Comparison of ENCODE assay signal across 1 cellular context in the genomic region with DNA sequence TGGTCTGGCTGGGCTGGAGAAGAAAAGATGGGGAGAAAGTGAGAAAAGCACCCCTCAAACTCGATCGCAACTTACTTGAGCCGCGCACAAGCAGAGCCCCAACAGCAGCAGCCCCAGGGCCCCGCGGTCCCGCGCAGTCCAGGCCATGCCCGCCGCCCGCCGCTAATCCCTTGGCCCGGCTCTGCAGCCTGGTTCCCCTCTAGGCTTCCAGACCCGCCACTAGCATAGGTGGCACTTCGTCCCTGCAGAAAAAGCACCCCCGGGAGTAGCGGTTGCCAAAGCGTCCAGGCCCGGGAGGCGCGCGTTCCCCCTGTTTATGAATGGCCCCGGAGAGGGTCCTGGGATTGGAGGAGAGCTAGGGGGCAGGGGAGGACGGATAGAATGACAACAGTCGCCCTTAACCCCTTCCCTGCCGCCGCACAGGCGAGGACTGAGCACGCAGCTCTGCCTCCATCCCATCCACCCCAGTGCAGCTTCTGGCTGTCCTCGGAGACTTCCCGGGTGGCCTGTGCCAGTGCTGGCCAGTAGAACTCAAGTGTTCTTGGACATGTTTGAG.
TF ChIP-seq lines count a peak whose summit lies in the region.

No MANE protein-coding gene starts in this region.

TF ChIP-seq in WTC11, 78 proteins besides CTCF, POLR2A, EP300 and RAD21 (continued from another document):
- TF ChIP-seq, protein P1, sequence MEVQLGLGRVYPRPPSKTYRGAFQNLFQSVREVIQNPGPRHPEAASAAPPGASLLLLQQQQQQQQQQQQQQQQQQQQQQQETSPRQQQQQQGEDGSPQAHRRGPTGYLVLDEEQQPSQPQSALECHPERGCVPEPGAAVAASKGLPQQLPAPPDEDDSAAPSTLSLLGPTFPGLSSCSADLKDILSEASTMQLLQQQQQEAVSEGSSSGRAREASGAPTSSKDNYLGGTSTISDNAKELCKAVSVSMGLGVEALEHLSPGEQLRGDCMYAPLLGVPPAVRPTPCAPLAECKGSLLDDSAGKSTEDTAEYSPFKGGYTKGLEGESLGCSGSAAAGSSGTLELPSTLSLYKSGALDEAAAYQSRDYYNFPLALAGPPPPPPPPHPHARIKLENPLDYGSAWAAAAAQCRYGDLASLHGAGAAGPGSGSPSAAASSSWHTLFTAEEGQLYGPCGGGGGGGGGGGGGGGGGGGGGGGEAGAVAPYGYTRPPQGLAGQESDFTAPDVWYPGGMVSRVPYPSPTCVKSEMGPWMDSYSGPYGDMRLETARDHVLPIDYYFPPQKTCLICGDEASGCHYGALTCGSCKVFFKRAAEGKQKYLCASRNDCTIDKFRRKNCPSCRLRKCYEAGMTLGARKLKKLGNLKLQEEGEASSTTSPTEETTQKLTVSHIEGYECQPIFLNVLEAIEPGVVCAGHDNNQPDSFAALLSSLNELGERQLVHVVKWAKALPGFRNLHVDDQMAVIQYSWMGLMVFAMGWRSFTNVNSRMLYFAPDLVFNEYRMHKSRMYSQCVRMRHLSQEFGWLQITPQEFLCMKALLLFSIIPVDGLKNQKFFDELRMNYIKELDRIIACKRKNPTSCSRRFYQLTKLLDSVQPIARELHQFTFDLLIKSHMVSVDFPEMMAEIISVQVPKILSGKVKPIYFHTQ (CRISPR knock-in tag; IDR thresholded peaks at IDR 0.05), result no peak
- TF ChIP-seq GABPB1 (CRISPR knock-in tag; IDR thresholded peaks at IDR 0.05) (no peak), FOXJ3 (CRISPR knock-in tag; IDR thresholded peaks at IDR 0.05; ENCODE audit: borderline replicate concordance) (no peak), FOXK1 (CRISPR knock-in tag; IDR thresholded peaks at IDR 0.05) (peak; percentile 93), ZNF219 (CRISPR knock-in tag; IDR thresholded peaks at IDR 0.05; ENCODE audit: borderline replicate concordance) (no peak), ZNF232 (CRISPR knock-in tag; IDR thresholded peaks at IDR 0.05) (no peak), NR3C1 (CRISPR knock-in tag; conservative IDR thresholded peaks at IDR 0.05; ENCODE audit: low read depth) (0 out of 2 replicates have a peak, but pooled peaks have one; percentile 50), PRRX2 (CRISPR knock-in tag; IDR thresholded peaks at IDR 0.05) (no peak)
- TF ChIP-seq, protein P2, sequence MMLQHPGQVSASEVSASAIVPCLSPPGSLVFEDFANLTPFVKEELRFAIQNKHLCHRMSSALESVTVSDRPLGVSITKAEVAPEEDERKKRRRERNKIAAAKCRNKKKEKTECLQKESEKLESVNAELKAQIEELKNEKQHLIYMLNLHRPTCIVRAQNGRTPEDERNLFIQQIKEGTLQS (CRISPR knock-in tag; conservative IDR thresholded peaks at IDR 0.05), result no peak; the same call in 1 of the 2 replicates
- TF ChIP-seq, protein P3, sequence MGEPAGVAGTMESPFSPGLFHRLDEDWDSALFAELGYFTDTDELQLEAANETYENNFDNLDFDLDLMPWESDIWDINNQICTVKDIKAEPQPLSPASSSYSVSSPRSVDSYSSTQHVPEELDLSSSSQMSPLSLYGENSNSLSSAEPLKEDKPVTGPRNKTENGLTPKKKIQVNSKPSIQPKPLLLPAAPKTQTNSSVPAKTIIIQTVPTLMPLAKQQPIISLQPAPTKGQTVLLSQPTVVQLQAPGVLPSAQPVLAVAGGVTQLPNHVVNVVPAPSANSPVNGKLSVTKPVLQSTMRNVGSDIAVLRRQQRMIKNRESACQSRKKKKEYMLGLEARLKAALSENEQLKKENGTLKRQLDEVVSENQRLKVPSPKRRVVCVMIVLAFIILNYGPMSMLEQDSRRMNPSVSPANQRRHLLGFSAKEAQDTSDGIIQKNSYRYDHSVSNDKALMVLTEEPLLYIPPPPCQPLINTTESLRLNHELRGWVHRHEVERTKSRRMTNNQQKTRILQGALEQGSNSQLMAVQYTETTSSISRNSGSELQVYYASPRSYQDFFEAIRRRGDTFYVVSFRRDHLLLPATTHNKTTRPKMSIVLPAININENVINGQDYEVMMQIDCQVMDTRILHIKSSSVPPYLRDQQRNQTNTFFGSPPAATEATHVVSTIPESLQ (CRISPR knock-in tag; IDR thresholded peaks at IDR 0.05), result no peak
- TF ChIP-seq, protein P4, sequence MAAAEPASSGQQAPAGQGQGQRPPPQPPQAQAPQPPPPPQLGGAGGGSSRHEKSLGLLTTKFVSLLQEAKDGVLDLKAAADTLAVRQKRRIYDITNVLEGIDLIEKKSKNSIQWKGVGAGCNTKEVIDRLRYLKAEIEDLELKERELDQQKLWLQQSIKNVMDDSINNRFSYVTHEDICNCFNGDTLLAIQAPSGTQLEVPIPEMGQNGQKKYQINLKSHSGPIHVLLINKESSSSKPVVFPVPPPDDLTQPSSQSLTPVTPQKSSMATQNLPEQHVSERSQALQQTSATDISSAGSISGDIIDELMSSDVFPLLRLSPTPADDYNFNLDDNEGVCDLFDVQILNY (CRISPR knock-in tag; IDR thresholded peaks at IDR 0.05), result no peak
TF ChIP-seq in WTC11: peak in this region for 18.
